16 cellular contexts compared by ENCODE assay signal in the genomic region with DNA sequence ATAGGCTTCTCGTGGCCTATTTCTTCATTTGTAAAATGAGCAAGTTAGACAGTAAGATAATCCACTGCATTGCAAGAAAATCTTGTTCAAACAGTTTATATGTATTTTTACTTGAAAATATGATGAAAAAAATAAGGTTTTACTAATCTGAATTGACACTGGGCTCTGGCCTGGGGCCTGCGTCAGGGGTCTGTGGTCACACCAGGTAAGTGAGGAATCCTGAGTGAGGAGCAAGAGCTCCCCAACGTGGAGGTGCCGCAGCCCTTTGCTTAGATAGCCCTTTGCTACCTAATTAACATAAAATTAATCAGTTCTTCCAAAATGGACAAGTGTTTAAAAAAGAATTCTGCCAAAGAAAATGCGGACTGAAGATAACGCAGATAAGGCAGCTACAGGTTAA. TPM values are rescaled to one million over a fixed set of nuclear protein-coding genes. Genes with fewer than 3 reads are reported as not detected.
DNase-seq lines count a peak whose midpoint lies in the region; ATAC-seq, FAIRE-seq and TF ChIP-seq lines count a peak whose summit lies in the region.
"Had no signal": no experiment of that assay in that cellular context is flagged by ENCODE, and none has a peak within 500 bp of the region (broad histone marks: within the 10 kb centered on the region; RNA-seq: fewer than 3 reads in every experiment).

No MANE protein-coding gene starts in this region.

- no peak for ATAC-seq in GM18517 (IDR thresholded peaks at IDR 0.05; ENCODE audit: unreplicated experiment)

- H3K4me3 ChIP-seq in H1 (ENCODE audit: extremely low read depth in 1 of 4, insufficient read depth in 2 of 4, low read depth in 3 of 4, low read length in 4 of 4): no peak overlapping the region
- H3K4me3 ChIP-seq: K562, SJSA1, thyroid gland had no signal

- H2BK5ac ChIP-seq in H1 (ENCODE audit: low read depth, low read length): no peak overlapping the region

- WGBS in H1 (ENCODE audit: extremely low coverage in 1 of 2, insufficient coverage in 1 of 2, insufficient read length in 1 of 2, insufficient replicate concordance in 2 of 2, low coverage in 1 of 2, low lambda C conversion rate in 2 of 2, missing lambda C conversion rate in 1 of 2), 2 experiments: 76% methylated on average over 6 of the region's 6 CpGs; no CpG with 5 or more reads in 1 of the 2 experiments

- in situ Hi-C loops in GM13977 (cut with MboI; ENCODE audit: low pct_unique_long_range_greater_than_20kb, low sequenced_read_pairs, unreplicated experiment): loop anchor here (10.0 kb wide), 1 partner anchor 603 kb away; no protein-coding TSS in a partner anchor

- H3K14ac ChIP-seq in H1 (ENCODE audit: insufficient read length): no peak overlapping the region

- no peak overlapping the region for H4K5ac ChIP-seq in H1 (ENCODE audit: insufficient read length, low read depth, low read length)

- no peak overlapping the region for H3K4me2 ChIP-seq in H1 (ENCODE audit: insufficient read depth in 1 of 2, low read depth in 2 of 2, low read length in 2 of 2)

- H4K8ac ChIP-seq in H1 (ENCODE audit: extremely low read depth, insufficient read depth, low read length): no peak overlapping the region

- H2BK12ac ChIP-seq in H1 (ENCODE audit: low read depth, low read length): no peak overlapping the region

- no peak overlapping the region for H2BK120ac ChIP-seq in H1 (replicated peaks; ENCODE audit: low read depth, low read length)

- H3K9me3 ChIP-seq in H1 (ENCODE audit: insufficient read depth in 2 of 2, low read depth in 1 of 2, low read length in 1 of 2): no peaks in the 10 kb centered on the region
- H3K9me3 ChIP-seq: SJSA1, thyroid gland had no signal

- no peak overlapping the region for H2AFZ ChIP-seq in H1 (ENCODE audit: low read length)

- no peak overlapping the region for H3K4ac ChIP-seq in H1 (replicated peaks; ENCODE audit: insufficient read length, low read depth, low read length)

- peak; percentile 32 for TF ChIP-seq CTCF in GM13977 (IDR thresholded peaks at IDR 0.05; ENCODE audit: extremely low read depth, insufficient read depth, missing control alignments)
- peak in 2 of 3 experiments; percentile 17 to 34; a peak in 3 of 4 replicates for TF ChIP-seq CTCF in H1 (IDR thresholded peaks at IDR 0.05; ENCODE audit: control extremely low read depth in 1 of 3, insufficient read depth in 1 of 3, low read depth in 1 of 3, low read length in 3 of 3)

- H4K20me1 ChIP-seq in H1 (replicated peaks in 1 of 2; ENCODE audit: control insufficient read depth in 1 of 2, insufficient read depth in 2 of 2, low read length in 2 of 2): no peaks in the 10 kb centered on the region

- no peak overlapping the region for H2BK15ac ChIP-seq in H1 (ENCODE audit: low read length)

- H2BK20ac ChIP-seq in H1 (ENCODE audit: low read length): no peak overlapping the region

- no peak overlapping the region for H3K9ac ChIP-seq in H1 (replicated peaks in 1 of 4; ENCODE audit: extremely low read depth in 1 of 4, low read depth in 3 of 4, low read length in 3 of 4)

- peaks cover 0 to 1% (median 0%) of the 10 kb centered on the region in 4 experiments; a peak in 1 of 7 replicates for H3K27me3 ChIP-seq in H1 (replicated peaks in 1 of 4; ENCODE audit: control insufficient read depth in 3 of 4, extremely low read depth in 1 of 4, insufficient read depth in 3 of 4, low read length in 3 of 4)
- H3K27me3 ChIP-seq: thyroid gland had no signal

- H3K79me1 ChIP-seq in H1 (ENCODE audit: low read depth, low read length): no peaks in the 10 kb centered on the region

- no peak overlapping the region for H4K91ac ChIP-seq in H1 (replicated peaks; ENCODE audit: insufficient read length, low read length)

- H3K18ac ChIP-seq in H1 (ENCODE audit: extremely low read depth, low read length): no peak overlapping the region

- H3K36me3 ChIP-seq in H1 (ENCODE audit: control insufficient read depth in 2 of 4, insufficient read depth in 4 of 4, low read length in 3 of 4): no peaks in the 10 kb centered on the region
- H3K36me3 ChIP-seq: SJSA1, thyroid gland had no signal

- TF ChIP-seq POLR2A in H1 (IDR thresholded peaks at IDR 0.05; ENCODE audit: control extremely low read depth in 1 of 2, low read depth in 2 of 2, low read length in 2 of 2): no peak

- H3K27ac ChIP-seq in H1 (ENCODE audit: low read depth, low read length): no peak overlapping the region
- H3K27ac ChIP-seq: SJSA1, thyroid gland had no signal

- FAIRE-seq in H1 (lab: Jason Lieb, UNC): peak; percentile 24

- TF ChIP-seq EP300 in H1 (IDR thresholded peaks at IDR 0.05; ENCODE audit: borderline replicate concordance in 1 of 2, low read depth in 2 of 2, low read length in 2 of 2): no peak

- no peak overlapping the region for H2AK5ac ChIP-seq in H1 (ENCODE audit: low read depth, low read length)

- H3K4me1 ChIP-seq in H1 (replicated peaks in 1 of 4; ENCODE audit: control insufficient read depth in 3 of 4, insufficient read depth in 4 of 4, low read length in 3 of 4): no peaks in the 10 kb centered on the region
- H3K4me1 ChIP-seq: SJSA1, thyroid gland had no signal

- DNase-seq in GM13977 (ENCODE audit: low spot score) (no peak), NCI-H1436 (lab: John Stamatoyannopoulos, UW) (peak; percentile 59), NCI-H510A (lab: John Stamatoyannopoulos, UW) (peak; percentile 58), H1 (ENCODE audit: low read depth in 1 of 2, low spot score in 2 of 2) (no peak), amniotic stem cell (lab: John Stamatoyannopoulos, UW) (no peak), T1000 (lab: John Stamatoyannopoulos, UW) (no peak), amygdala (lab: John Stamatoyannopoulos, UW) (no peak)

- TF ChIP-seq RAD21 in H1 (IDR thresholded peaks at IDR 0.05 in 1 of 2, conservative IDR thresholded peaks at IDR 0.05 in 1 of 2; ENCODE audit: low read depth in 2 of 2, low read length in 2 of 2): peak; percentile 54 to 65

- H3K56ac ChIP-seq in H1 (replicated peaks; ENCODE audit: insufficient read length, low read depth, low read length): no peak overlapping the region

- no peaks in the 10 kb centered on the region for H3K23me2 ChIP-seq in H1 (ENCODE audit: low read depth, low read length)

- H3K79me2 ChIP-seq in H1 (ENCODE audit: control insufficient read depth in 1 of 2, insufficient read depth in 2 of 2, low read length in 2 of 2): no peaks in the 10 kb centered on the region

- POLR2A ChIA-PET in H1 (lab: Charles Lee; ENCODE audit: partially characterized antibody): no interaction called here

- CTCF ChIA-PET in H1 (lab: Charles Lee; ENCODE audit: partially characterized antibody): interaction anchor here (0.5 to 7.0 kb wide), 68 partner anchors 9 to 1590 kb away, joined by 3 to 85 read pairs (median 4); partner anchors contain the start of gene STAB2

- no peak overlapping the region for H3K23ac ChIP-seq in H1 (ENCODE audit: insufficient read length)

TF ChIP-seq in H1, 55 proteins besides CTCF, POLR2A, EP300 and RAD21 (continues in another document):
- no peak for TF ChIP-seq HDAC6 (IDR thresholded peaks at IDR 0.05; ENCODE audit: low read depth, low read length)
- TF ChIP-seq, protein P1, sequence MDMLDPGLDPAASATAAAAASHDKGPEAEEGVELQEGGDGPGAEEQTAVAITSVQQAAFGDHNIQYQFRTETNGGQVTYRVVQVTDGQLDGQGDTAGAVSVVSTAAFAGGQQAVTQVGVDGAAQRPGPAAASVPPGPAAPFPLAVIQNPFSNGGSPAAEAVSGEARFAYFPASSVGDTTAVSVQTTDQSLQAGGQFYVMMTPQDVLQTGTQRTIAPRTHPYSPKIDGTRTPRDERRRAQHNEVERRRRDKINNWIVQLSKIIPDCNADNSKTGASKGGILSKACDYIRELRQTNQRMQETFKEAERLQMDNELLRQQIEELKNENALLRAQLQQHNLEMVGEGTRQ (IDR thresholded peaks at IDR 0.05; ENCODE audit: low read length): no peak
- TF ChIP-seq CREB1 (IDR thresholded peaks at IDR 0.05): no peak
- no peak for TF ChIP-seq RBBP5 (IDR thresholded peaks at IDR 0.05; ENCODE audit: borderline replicate concordance, low read depth, low read length)
- no peak for TF ChIP-seq ATF3 (IDR thresholded peaks at IDR 0.05; ENCODE audit: insufficient read depth, low read depth, low read length)
- no peak for TF ChIP-seq BRCA1 (IDR thresholded peaks at IDR 0.05; ENCODE audit: low read depth, low read length)
- no peak for TF ChIP-seq NRF1 (IDR thresholded peaks at IDR 0.05; ENCODE audit: low read depth, low read length)
- no peak for TF ChIP-seq SIX5 (IDR thresholded peaks at IDR 0.05; ENCODE audit: low read depth, low read length)
- TF ChIP-seq TAF7 (optimal IDR thresholded peaks at IDR 0.05; ENCODE audit: borderline replicate concordance, low read depth, low read length): no peak
- TF ChIP-seq HDAC2 (IDR thresholded peaks at IDR 0.05; ENCODE audit: borderline replicate concordance in 1 of 2, low read depth in 2 of 2, low read length in 2 of 2): no peak
- no peak for TF ChIP-seq CHD1 (IDR thresholded peaks at IDR 0.05; ENCODE audit: low read depth, low read length)
- no peak for TF ChIP-seq POU5F1 (IDR thresholded peaks at IDR 0.05; ENCODE audit: low read depth, low read length)

RNA-seq across cellular contexts. Expression of gene STAB2, which starts 39.1 kb away (rescaled TPM):
- total RNA-seq in H1 (2021; fragmentation: NEBNext Ultra II Directional; extraction: Animal tissue kit (Norgen Biotek cat#: 25700)): not detected in 2 replicates
- not detected in 2 replicates for polyA plus RNA-seq in H1 (2011; rRNA removed)
- not detected for polyA plus RNA-seq in H1 (2011; cell fraction: cytosol; rRNA removed)
- not detected for polyA plus RNA-seq in H1 (2011; cell fraction: nucleus; rRNA removed)
- 0.19 to 0.65 TPM (median 0.38 TPM) in 4 replicates for polyA plus RNA-seq in H1 (2012, experiment 1 of 2)
- not detected for polyA plus RNA-seq in H1 (2012, experiment 2 of 2)
- polyA plus RNA-seq in H1 (2013, experiment 1 of 2): not detected
- polyA plus RNA-seq in H1 (2013, experiment 2 of 2): not detected
- polyA minus RNA-seq in H1 (2011; rRNA and poly(A)+ RNA removed): not detected in 2 replicates
- polyA minus RNA-seq in H1 (2011; cell fraction: cytosol; rRNA and poly(A)+ RNA removed): not detected
- not detected for polyA minus RNA-seq in H1 (2011; cell fraction: nucleus; rRNA and poly(A)+ RNA removed)
- total RNA-seq: astrocyte, Calu3, chondrocyte, K562, SJSA1 had no signal
- polyA plus RNA-seq: neural cell had no signal

RNA-seq across cellular contexts. Expression of gene C12orf42, which starts 52.2 kb away (rescaled TPM):
- not detected in 2 replicates for total RNA-seq in H1 (2021; fragmentation: NEBNext Ultra II Directional; extraction: Animal tissue kit (Norgen Biotek cat#: 25700))
- 0.05 and 0.28 TPM in 2 replicates for polyA plus RNA-seq in H1 (2011; rRNA removed)
- 0.09 TPM for polyA plus RNA-seq in H1 (2011; cell fraction: cytosol; rRNA removed)
- polyA plus RNA-seq in H1 (2011; cell fraction: nucleus; rRNA removed): 0.10 TPM
- not detected in 4 replicates for polyA plus RNA-seq in H1 (2012, experiment 1 of 2)
- polyA plus RNA-seq in H1 (2012, experiment 2 of 2): not detected
- 0.10 TPM for polyA plus RNA-seq in H1 (2013, experiment 1 of 2)
- 0.04 TPM for polyA plus RNA-seq in H1 (2013, experiment 2 of 2)
- polyA minus RNA-seq in H1 (2011; rRNA and poly(A)+ RNA removed): not detected in 2 replicates
- polyA minus RNA-seq in H1 (2011; cell fraction: cytosol; rRNA and poly(A)+ RNA removed): not detected
- not detected for polyA minus RNA-seq in H1 (2011; cell fraction: nucleus; rRNA and poly(A)+ RNA removed)
- total RNA-seq: astrocyte, Calu3, chondrocyte, K562, mesenteric fat pad, SJSA1, thyroid gland had no signal
- polyA plus RNA-seq: K562 had no signal

Comparison
In these comparisons a context has a peak if more than half of its experiments do, and no peak if none do; other contexts are left out.
1. DNase-seq: peak in NCI-H1436 (single experiment) and NCI-H510A (single experiment); none in GM13977 (single experiment), H1 (0 of 2), amniotic stem cell (single experiment), T1000 (single experiment) and amygdala (0 of 56).